ENCODE assay signal across 6 cellular contexts in the genomic region with DNA sequence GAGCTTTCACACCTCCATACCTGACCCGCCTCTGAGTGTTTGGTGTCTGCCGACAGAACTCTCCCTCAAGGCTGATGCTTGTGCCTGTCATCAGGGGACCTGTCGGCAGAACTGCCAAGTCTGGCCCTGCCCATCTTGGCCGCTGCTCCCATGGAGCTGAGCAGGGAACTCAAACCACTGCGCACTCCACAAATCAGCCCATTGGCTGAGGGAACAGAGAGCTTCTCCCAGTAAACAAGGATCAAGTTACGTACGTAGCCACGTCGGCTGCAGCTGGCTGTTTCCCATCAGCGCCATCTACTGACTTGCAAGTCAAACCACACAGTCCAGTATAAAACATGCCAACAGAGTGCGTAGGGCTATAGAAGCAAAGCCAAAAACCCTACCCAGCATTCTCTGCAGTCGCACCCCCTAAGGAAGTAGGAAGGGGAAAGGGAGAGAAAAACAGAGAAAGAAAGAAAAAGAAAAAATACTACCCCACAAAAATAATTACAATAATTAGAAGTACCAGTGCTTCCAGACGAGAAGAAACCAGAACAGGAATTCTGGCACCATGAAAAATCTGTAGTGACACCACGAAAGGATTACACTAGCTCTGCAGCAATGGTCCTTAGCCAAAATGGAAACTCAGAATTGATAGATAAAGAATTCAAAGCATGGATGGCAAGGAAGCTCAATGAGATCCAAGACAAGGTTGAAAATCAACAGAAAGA. TPM values are rescaled to one million over a fixed set of nuclear protein-coding genes. Genes with fewer than 3 reads are reported as not detected.
DNase-seq lines count a peak whose midpoint lies in the region; ATAC-seq and TF ChIP-seq lines count a peak whose summit lies in the region.

No MANE protein-coding gene starts in this region.

- H3K36me3 Mint-ChIP-seq in activated T-helper 2 cell treated with anti-CD3 and anti-CD28 coated beads, Interferon-gamma antibody, Interleukin-2, Interleukin-4, amounts not matched to agents 10 μg/mL and 5 μg/mL and 100 μg/mL, durations not matched to agents 14 hours and 24 hours and 36 hours (ENCODE audit: low read depth) = no peaks in the 10 kb centered on the region
- peaks cover 15% of the 10 kb centered on the region for H3K36me3 Mint-ChIP-seq in nephron progenitor cell (ENCODE audit: low read depth)

- peak; percentile 29 for TF ChIP-seq CTCF in nephron progenitor cell (IDR thresholded peaks at IDR 0.05)

- ATAC-seq in HG02970 (IDR thresholded peaks at IDR 0.05; ENCODE audit: low FRiP score, unreplicated experiment) (no peak), GM21717 (IDR thresholded peaks at IDR 0.05; ENCODE audit: unreplicated experiment) (no peak)

- H3K27ac Mint-ChIP-seq in activated T-helper 2 cell treated with anti-CD3 and anti-CD28 coated beads, Interferon-gamma antibody, Interleukin-2, Interleukin-4, amounts not matched to agents 10 μg/mL and 5 μg/mL and 100 μg/mL, durations not matched to agents 14 hours and 24 hours and 36 hours = no peak overlapping the region
- peak overlapping the region; percentile 76 for H3K27ac Mint-ChIP-seq in nephron progenitor cell

- peak overlapping the region; percentile 57 for H3K4me3 Mint-ChIP-seq in activated T-helper 2 cell treated with anti-CD3 and anti-CD28 coated beads, Interferon-gamma antibody, Interleukin-2, Interleukin-4, amounts not matched to agents 10 μg/mL and 5 μg/mL and 100 μg/mL, durations not matched to agents 14 hours and 24 hours and 36 hours (ENCODE audit: low read depth)
- peak overlapping the region; percentile 11 for H3K4me3 Mint-ChIP-seq in nephron progenitor cell

- peak; percentile 83 for DNase-seq in DMS 273 (lab: John Stamatoyannopoulos, UW; ENCODE audit: unreplicated experiment)
- DNase-seq in NAMALWA (ENCODE audit: low spot score) = peak; percentile 50
- peak; percentile 11 for DNase-seq in activated T-helper 2 cell treated with anti-CD3 and anti-CD28 coated beads, Interferon-gamma antibody, Interleukin-2, Interleukin-4, amounts not matched to agents 10 μg/mL and 5 μg/mL and 100 μg/mL, durations not matched to agents 14 hours and 24 hours and 36 hours (ENCODE audit: low spot score)
- DNase-seq in nephron progenitor cell = peak; percentile 27

- intact Hi-C loops in activated T-helper 2 cell treated with anti-CD3 and anti-CD28 coated beads, Interferon-gamma antibody, Interleukin-2, Interleukin-4, amounts not matched to agents 10 μg/mL and 5 μg/mL and 100 μg/mL, durations not matched to agents 14 hours and 24 hours and 36 hours (cut with micrococcal nuclease) = no loop called here

- H3K9me3 Mint-ChIP-seq in activated T-helper 2 cell treated with anti-CD3 and anti-CD28 coated beads, Interferon-gamma antibody, Interleukin-2, Interleukin-4, amounts not matched to agents 10 μg/mL and 5 μg/mL and 100 μg/mL, durations not matched to agents 14 hours and 24 hours and 36 hours = peaks cover 5% of the 10 kb centered on the region
- peaks cover 49% of the 10 kb centered on the region for H3K9me3 Mint-ChIP-seq in nephron progenitor cell

- H3K4me1 Mint-ChIP-seq in activated T-helper 2 cell treated with anti-CD3 and anti-CD28 coated beads, Interferon-gamma antibody, Interleukin-2, Interleukin-4, amounts not matched to agents 10 μg/mL and 5 μg/mL and 100 μg/mL, durations not matched to agents 14 hours and 24 hours and 36 hours (ENCODE audit: low read depth) = peaks cover 3% of the 10 kb centered on the region
- no peaks in the 10 kb centered on the region for H3K4me1 Mint-ChIP-seq in nephron progenitor cell

- peaks cover 5% of the 10 kb centered on the region for H3K27me3 Mint-ChIP-seq in activated T-helper 2 cell treated with anti-CD3 and anti-CD28 coated beads, Interferon-gamma antibody, Interleukin-2, Interleukin-4, amounts not matched to agents 10 μg/mL and 5 μg/mL and 100 μg/mL, durations not matched to agents 14 hours and 24 hours and 36 hours (ENCODE audit: low read depth)
- H3K27me3 Mint-ChIP-seq in nephron progenitor cell (ENCODE audit: low read depth, poor library complexity) = no peaks in the 10 kb centered on the region

RNA-seq across cellular contexts. Expression of a gene that starts 13.1 kb away (rescaled TPM):
- not detected in 2 replicates for total RNA-seq in activated T-helper 2 cell treated with anti-CD3 and anti-CD28 coated beads, Interferon-gamma antibody, Interleukin-2, Interleukin-4, amounts not matched to agents 10 μg/mL and 5 μg/mL and 100 μg/mL, durations not matched to agents 14 hours and 24 hours and 36 hours

RNA-seq across cellular contexts. Expression of a gene that starts 16.8 kb away (rescaled TPM):
- not detected in 2 replicates for total RNA-seq in activated T-helper 2 cell treated with anti-CD3 and anti-CD28 coated beads, Interferon-gamma antibody, Interleukin-2, Interleukin-4, amounts not matched to agents 10 μg/mL and 5 μg/mL and 100 μg/mL, durations not matched to agents 14 hours and 24 hours and 36 hours

RNA-seq across cellular contexts. Expression of a gene that starts 21.1 kb away (rescaled TPM):
- total RNA-seq in activated T-helper 2 cell treated with anti-CD3 and anti-CD28 coated beads, Interferon-gamma antibody, Interleukin-2, Interleukin-4, amounts not matched to agents 10 μg/mL and 5 μg/mL and 100 μg/mL, durations not matched to agents 14 hours and 24 hours and 36 hours = not detected in 2 replicates

RNA-seq across cellular contexts. Expression of a gene that starts 31.1 kb away (rescaled TPM):
- total RNA-seq in activated T-helper 2 cell treated with anti-CD3 and anti-CD28 coated beads, Interferon-gamma antibody, Interleukin-2, Interleukin-4, amounts not matched to agents 10 μg/mL and 5 μg/mL and 100 μg/mL, durations not matched to agents 14 hours and 24 hours and 36 hours = not detected in 2 replicates

RNA-seq across cellular contexts. Expression of a gene that starts 36.9 kb away (rescaled TPM):
- total RNA-seq in activated T-helper 2 cell treated with anti-CD3 and anti-CD28 coated beads, Interferon-gamma antibody, Interleukin-2, Interleukin-4, amounts not matched to agents 10 μg/mL and 5 μg/mL and 100 μg/mL, durations not matched to agents 14 hours and 24 hours and 36 hours = not detected in 2 replicates

Comparison
In these comparisons a context has a peak if more than half of its experiments do, and no peak if none do; other contexts are left out.
1. DNase-seq: peak in every context shown above with its lines; median percentile 83 in DMS 273; 50 in NAMALWA; 27 in nephron progenitor cell; 11 in activated T-helper 2 cell treated with anti-CD3 and anti-CD28 coated beads, Interferon-gamma antibody, Interleukin-2, Interleukin-4, amounts not matched to agents 10 μg/mL and 5 μg/mL and 100 μg/mL, durations not matched to agents 14 hours and 24 hours and 36 hours.